ENCODE assay signal across 8 cellular contexts in the genomic region with DNA sequence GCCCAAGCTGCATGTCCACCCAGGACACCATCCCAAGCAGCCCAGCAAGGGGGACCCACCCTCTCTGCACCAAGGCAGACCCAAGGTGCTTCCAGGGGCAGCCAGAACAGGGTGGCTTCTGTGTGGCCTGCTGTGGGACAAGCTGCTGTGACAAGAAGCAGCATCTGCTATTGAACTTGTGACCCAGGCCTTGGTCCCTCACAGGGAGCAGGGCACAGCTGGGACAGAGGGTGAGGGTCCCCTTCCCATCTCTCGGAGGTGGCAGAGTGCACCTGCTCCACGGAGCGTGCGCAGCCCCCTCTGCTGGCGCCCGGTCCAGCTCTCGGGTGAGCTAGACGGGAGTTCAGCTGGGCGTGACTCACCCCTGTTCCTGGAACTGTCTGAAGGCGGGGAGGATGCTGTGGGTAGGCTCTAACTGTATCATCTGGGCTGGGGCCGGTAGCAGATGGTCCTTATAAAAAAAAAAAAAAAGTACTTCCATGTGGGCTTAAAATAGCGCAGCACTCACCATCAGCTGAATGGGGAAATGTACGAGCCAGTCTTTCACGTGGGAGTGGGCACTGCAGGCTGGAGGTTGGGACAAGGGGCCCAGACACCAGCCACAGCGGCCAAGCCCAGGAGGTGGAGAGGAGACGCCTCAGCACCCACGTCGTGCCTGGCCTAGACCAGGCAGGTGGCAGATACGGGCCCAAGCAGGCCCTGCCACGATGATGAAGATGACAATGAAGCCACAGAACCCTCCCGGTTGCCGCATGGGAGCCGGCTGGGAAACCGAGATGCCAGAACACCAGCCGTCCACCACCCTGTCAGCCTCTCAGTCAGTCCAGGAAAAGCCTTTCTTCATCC.
DNase-seq lines count a peak whose midpoint lies in the region; ATAC-seq, FAIRE-seq and TF ChIP-seq lines count a peak whose summit lies in the region.

No MANE protein-coding gene starts in this region.

- H3K79me2 ChIP-seq in HCT116 (ENCODE audit: insufficient read depth, low read length) = no peaks in the 10 kb centered on the region

- RAD21 ChIA-PET in HCT116 (lab: Charles Lee; ENCODE audit: low non-redundant PET in 1 of 2, low total read pairs in 2 of 2, uncharacterized antibody in 2 of 2, unreplicated experiment in 2 of 2) = no interaction called here

- ATAC-seq in HCT116 = peak; percentile 84
- ATAC-seq in central memory CD8-positive, alpha-beta T cell (replicated peaks; ENCODE audit: extremely low read depth, poor library complexity, severe bottlenecking) = peak; percentile 85

- H3K9me3 ChIP-seq in HCT116 (ENCODE audit: control insufficient read depth in 1 of 2, insufficient read depth in 1 of 2, low read depth in 1 of 2, low read length in 2 of 2) = no peaks in the 10 kb centered on the region
- no peaks in the 10 kb centered on the region for H3K9me3 ChIP-seq in mucosa of rectum (ENCODE audit: control insufficient read depth in 2 of 2, low read length in 2 of 2)

- no peak overlapping the region for H2AFZ ChIP-seq in HCT116 (ENCODE audit: low read depth, low read length, poor library complexity, severe bottlenecking)

- H4K20me1 ChIP-seq in HCT116 (ENCODE audit: insufficient read depth) = no peaks in the 10 kb centered on the region

- H3K27ac ChIP-seq in HCT116 (ENCODE audit: low read depth, low read length) (no peak overlapping the region), mucosa of rectum (ENCODE audit: low read depth in 2 of 2, low read length in 2 of 2) (peak overlapping the region; percentile 69 to 82)

- DNase-seq in GM12891 (ENCODE audit: insufficient read length, low spot score) (peak; percentile 73), HCT116 (ENCODE audit: low read depth, low spot score) (peak; percentile 6), NAMALWA (ENCODE audit: low spot score) (peak; percentile 84), midbrain (lab: John Stamatoyannopoulos, UW) (no peak)
- peak; percentile 59 to 73 (median 62) for DNase-seq in activated CD4-positive, CD25-positive, alpha-beta regulatory T cell (lab: John Stamatoyannopoulos, UW)
- peak; percentile 48 to 50 for DNase-seq in central memory CD8-positive, alpha-beta T cell (ENCODE audit: low spot score in 2 of 2)
- peak; percentile 79 for DNase-seq in stimulated activated CD8-positive, alpha-beta memory T cell treated with anti-CD3 and anti-CD28 coated beads, Interleukin-7, amount 100 ng/mL, for 24 hours (ENCODE audit: low read depth)

- peak; percentile 44 for TF ChIP-seq RAD21 in HCT116 (IDR thresholded peaks at IDR 0.05; ENCODE audit: low read depth)

- H3K4me1 ChIP-seq in HCT116 (ENCODE audit: control insufficient read depth in 1 of 2, insufficient read depth in 2 of 2, low read length in 2 of 2) = peaks cover 2 to 8% of the 10 kb centered on the region in 2 experiments; a peak in 3 of 4 replicates
- peaks cover 17 to 27% of the 10 kb centered on the region in 2 donors for H3K4me1 ChIP-seq in mucosa of rectum (ENCODE audit: control insufficient read depth in 2 of 2, insufficient read depth in 2 of 2, low read length in 2 of 2)

- H3K27me3 Mint-ChIP-seq in central memory CD8-positive, alpha-beta T cell = no peaks in the 10 kb centered on the region

- peak; percentile 89 for FAIRE-seq in GM12891 (lab: Jason Lieb, UNC)

- H3K4me3 ChIP-seq in HCT116 (replicated peaks in 1 of 2; ENCODE audit: low read depth in 1 of 2, low read length in 2 of 2) = no peak overlapping the region
- no peak overlapping the region for H3K4me3 ChIP-seq in mucosa of rectum (ENCODE audit: low read length in 2 of 2)

- no peaks in the 10 kb centered on the region for H3K9me3 Mint-ChIP-seq in central memory CD8-positive, alpha-beta T cell

- intact Hi-C loops in HCT116 (cut with micrococcal nuclease) = no loop called here

- H3K4me2 ChIP-seq in HCT116 (ENCODE audit: low read length) = no peak overlapping the region

- TF ChIP-seq CTCF in HCT116 (IDR thresholded peaks at IDR 0.05 in 2 of 3, conservative IDR thresholded peaks at IDR 0.05 in 1 of 3; ENCODE audit: borderline replicate concordance in 1 of 3, insufficient read depth in 1 of 3, low read depth in 2 of 3, low read length in 2 of 3) = peak in 2 of 3 experiments; percentile 30 to 33; a peak in 3 of 6 replicates

- no peaks in the 10 kb centered on the region for H3K27me3 ChIP-seq in HCT116 (ENCODE audit: insufficient read depth, low read length)
- no peaks in the 10 kb centered on the region for H3K27me3 ChIP-seq in mucosa of rectum (ENCODE audit: control insufficient read depth in 2 of 2, insufficient read depth in 2 of 2, low read length in 2 of 2)

- peaks cover 72% of the 10 kb centered on the region for H3K4me1 Mint-ChIP-seq in central memory CD8-positive, alpha-beta T cell

- H3K9me2 ChIP-seq in HCT116 (ENCODE audit: insufficient read depth) = no peaks in the 10 kb centered on the region

- H3K9ac ChIP-seq in HCT116 (ENCODE audit: low read length) (no peak overlapping the region), mucosa of rectum (ENCODE audit: low read depth in 1 of 2, low read length in 2 of 2) (peak overlapping the region; percentile 1 to 44)

- no TSS peak for BruUV-seq in HCT116 (replicated peaks; lab: Mats Ljungman, UMichigan)

- CTCF ChIA-PET in HCT116 (lab: Charles Lee) = no interaction called here

- H3K4me3 Mint-ChIP-seq in central memory CD8-positive, alpha-beta T cell = peak overlapping the region; percentile 49

- peak overlapping the region; percentile 93 for H3K27ac Mint-ChIP-seq in central memory CD8-positive, alpha-beta T cell (ENCODE audit: low read depth)

- no peaks in the 10 kb centered on the region for H3K36me3 ChIP-seq in HCT116 (ENCODE audit: control insufficient read depth in 1 of 2, insufficient read depth in 2 of 2, low read length in 2 of 2)
- no peaks in the 10 kb centered on the region for H3K36me3 ChIP-seq in mucosa of rectum (ENCODE audit: control insufficient read depth in 2 of 2, insufficient read depth in 2 of 2, low read length in 2 of 2)

- POLR2A ChIA-PET in HCT116 (lab: Charles Lee) = interaction anchor here (0.9 kb wide), 1 partner anchor 15 kb away, joined by 3 read pairs; no protein-coding TSS in a partner anchor

- H3K36me3 Mint-ChIP-seq in central memory CD8-positive, alpha-beta T cell (ENCODE audit: insufficient read depth) = peaks cover 2% of the 10 kb centered on the region

- TF ChIP-seq POLR2A in GM12891 (IDR thresholded peaks at IDR 0.05; ENCODE audit: low read depth, low read length) (peak; percentile 61; the same call in 1 of the 2 replicates), HCT116 (IDR thresholded peaks at IDR 0.05; ENCODE audit: borderline replicate concordance, extremely low read depth, insufficient read depth, insufficient read length) (peak; percentile 32)

TF ChIP-seq in GM12891, 5 proteins besides CTCF, POLR2A, EP300 and RAD21:
- TF ChIP-seq SPI1 (IDR thresholded peaks at IDR 0.05; ENCODE audit: low read depth, low read length) = no peak
- TF ChIP-seq TAF1 (IDR thresholded peaks at IDR 0.05; ENCODE audit: low read depth, low read length) = no peak
- TF ChIP-seq POU2F2 (IDR thresholded peaks at IDR 0.05; ENCODE audit: low read depth, low read length) = peak; percentile 43; the same call in 1 of the 2 replicates
- peak; percentile 78 for TF ChIP-seq POLR2AphosphoS5 (IDR thresholded peaks at IDR 0.05; ENCODE audit: low read depth, low read length)
- TF ChIP-seq PAX5 (IDR thresholded peaks at IDR 0.05; ENCODE audit: insufficient read depth, low read length, severe bottlenecking) = peak; percentile 95

TF ChIP-seq in HCT116, 20 proteins besides CTCF, POLR2A, EP300 and RAD21:
- TF ChIP-seq EZH2 (IDR thresholded peaks at IDR 0.05) (no peak), FOSL1 (IDR thresholded peaks at IDR 0.05; ENCODE audit: low read depth) (no peak), JUND (IDR thresholded peaks at IDR 0.05) (no peak), POLR2AphosphoS5 (IDR thresholded peaks at IDR 0.05; ENCODE audit: low read depth, low read length) (no peak), EZH2phosphoT487 (IDR thresholded peaks at IDR 0.05; ENCODE audit: borderline replicate concordance) (no peak)
- TF ChIP-seq, protein P1, sequence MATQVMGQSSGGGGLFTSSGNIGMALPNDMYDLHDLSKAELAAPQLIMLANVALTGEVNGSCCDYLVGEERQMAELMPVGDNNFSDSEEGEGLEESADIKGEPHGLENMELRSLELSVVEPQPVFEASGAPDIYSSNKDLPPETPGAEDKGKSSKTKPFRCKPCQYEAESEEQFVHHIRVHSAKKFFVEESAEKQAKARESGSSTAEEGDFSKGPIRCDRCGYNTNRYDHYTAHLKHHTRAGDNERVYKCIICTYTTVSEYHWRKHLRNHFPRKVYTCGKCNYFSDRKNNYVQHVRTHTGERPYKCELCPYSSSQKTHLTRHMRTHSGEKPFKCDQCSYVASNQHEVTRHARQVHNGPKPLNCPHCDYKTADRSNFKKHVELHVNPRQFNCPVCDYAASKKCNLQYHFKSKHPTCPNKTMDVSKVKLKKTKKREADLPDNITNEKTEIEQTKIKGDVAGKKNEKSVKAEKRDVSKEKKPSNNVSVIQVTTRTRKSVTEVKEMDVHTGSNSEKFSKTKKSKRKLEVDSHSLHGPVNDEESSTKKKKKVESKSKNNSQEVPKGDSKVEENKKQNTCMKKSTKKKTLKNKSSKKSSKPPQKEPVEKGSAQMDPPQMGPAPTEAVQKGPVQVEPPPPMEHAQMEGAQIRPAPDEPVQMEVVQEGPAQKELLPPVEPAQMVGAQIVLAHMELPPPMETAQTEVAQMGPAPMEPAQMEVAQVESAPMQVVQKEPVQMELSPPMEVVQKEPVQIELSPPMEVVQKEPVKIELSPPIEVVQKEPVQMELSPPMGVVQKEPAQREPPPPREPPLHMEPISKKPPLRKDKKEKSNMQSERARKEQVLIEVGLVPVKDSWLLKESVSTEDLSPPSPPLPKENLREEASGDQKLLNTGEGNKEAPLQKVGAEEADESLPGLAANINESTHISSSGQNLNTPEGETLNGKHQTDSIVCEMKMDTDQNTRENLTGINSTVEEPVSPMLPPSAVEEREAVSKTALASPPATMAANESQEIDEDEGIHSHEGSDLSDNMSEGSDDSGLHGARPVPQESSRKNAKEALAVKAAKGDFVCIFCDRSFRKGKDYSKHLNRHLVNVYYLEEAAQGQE (IDR thresholded peaks at IDR 0.05; ENCODE audit: low read depth) = no peak
- TF ChIP-seq, protein P2, sequence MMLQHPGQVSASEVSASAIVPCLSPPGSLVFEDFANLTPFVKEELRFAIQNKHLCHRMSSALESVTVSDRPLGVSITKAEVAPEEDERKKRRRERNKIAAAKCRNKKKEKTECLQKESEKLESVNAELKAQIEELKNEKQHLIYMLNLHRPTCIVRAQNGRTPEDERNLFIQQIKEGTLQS (IDR thresholded peaks at IDR 0.05) = no peak
TF ChIP-seq in HCT116: peak in this region for 0.
